Comparison of ENCODE assay signal across 8 cellular contexts in genomic region chr9:123286324-123286723, GRCh38.
"Had no signal": no experiment of that assay in that cellular context is flagged by ENCODE, and none has a peak within 500 bp of the region (broad histone marks: within the 10 kb centered on the region; RNA-seq: fewer than 3 reads in every experiment).

No MANE protein-coding gene starts in this region.

- H3K27ac ChIP-seq: HL-60, KMS-11 had no signal

- H3K4me2 ChIP-seq: KMS-11 had no signal

- DNase-seq: IMR-90, KBM-7, KG1 had no signal

- H3K9ac ChIP-seq: KMS-11 had no signal

- FAIRE-seq: HepG2, HTR-8/SVneo, K562 had no signal

- H3K4me3 ChIP-seq: K562 had no signal
